34 cellular contexts compared by ENCODE assay signal in genomic region chr2:53362934-53363333, GRCh38.
"Had no signal": no experiment of that assay in that cellular context is flagged by ENCODE, and none has a peak within 500 bp of the region (broad histone marks: within the 10 kb centered on the region; RNA-seq: fewer than 3 reads in every experiment).

No MANE protein-coding gene starts in this region.

- H3K27me3 ChIP-seq: MG63 had no signal

- H3K27ac ChIP-seq: KMS-11 had no signal

- H3K36me3 ChIP-seq: MG63 had no signal

- H3K9me3 ChIP-seq: MG63 had no signal

- DNase-seq: Karpas-422, Kasumi-1, KG1, MG63, MM.1S, MV-4-11, NCI-H1048, NCI-H1092, NCI-H1092 treated with DMSO at 0.1 percent for 48 hours, NCI-H1105, NCI-H1105 treated with DMSO at 0.1 percent for 48 hours, NCI-H1417, NCI-H1417 treated with DMSO at 0.1 percent for 48 hours, NCI-H1436, NCI-H1436 treated with DMSO at 0.1 percent for 48 hours, NCI-H146, NCI-H1694, NCI-H1694 treated with DMSO at 0.1 percent for 48 hours, NCI-H187, NCI-H187 treated with DMSO at 0.1 percent for 48 hours, NCI-H1930, NCI-H2029, NCI-H2029 treated with DMSO at 0.1 percent for 48 hours, NCI-H2081, NCI-H2081 treated with DMSO at 0.1 percent for 48 hours, NCI-H2107, NCI-H2171, NCI-H2171 treated with DMSO at 0.1 percent for 48 hours, NCI-H2227 treated with DMSO at 0.1 percent for 48 hours, NCI-H226, NCI-H345, NCI-H446, NCI-H446 treated with DMSO at 0.1 percent for 48 hours had no signal

- H3K4me3 ChIP-seq: MG63 had no signal
